In genomic region chr3:16304065-16305010, GRCh38 we compare ENCODE assay signal across 13 cellular contexts. TPM values are rescaled to one million over a fixed set of nuclear protein-coding genes. Genes with fewer than 3 reads are reported as not detected.
DNase-seq lines count a peak whose midpoint lies in the region; ATAC-seq, FAIRE-seq and TF ChIP-seq lines count a peak whose summit lies in the region.
"Had no signal": no experiment of that assay in that cellular context is flagged by ENCODE, and none has a peak within 500 bp of the region (broad histone marks: within the 10 kb centered on the region; RNA-seq: fewer than 3 reads in every experiment).

No MANE protein-coding gene starts in this region.

- peaks cover 91 to 99% (median 98%) of the 10 kb centered on the region in 3 donors for H3K4me1 Mint-ChIP-seq in CD8-positive, alpha-beta memory T cell
- H3K4me1 Mint-ChIP-seq in activated naive CD8-positive, alpha-beta T cell treated with anti-CD3 and anti-CD28 coated beads, Interleukin-2, amount 50 U/mL, for 24 hours: peaks cover 96% of the 10 kb centered on the region
- H3K4me1 Mint-ChIP-seq in natural killer cell: peaks cover 74 to 90% of the 10 kb centered on the region in 2 donors

- H3K4me3 Mint-ChIP-seq in CD8-positive, alpha-beta memory T cell: peak overlapping the region; percentile 26 to 86 (median 63)
- H3K4me3 Mint-ChIP-seq in activated naive CD8-positive, alpha-beta T cell treated with anti-CD3 and anti-CD28 coated beads, Interleukin-2, amount 50 U/mL, for 24 hours: peak overlapping the region; percentile 33
- H3K4me3 Mint-ChIP-seq in natural killer cell: peak overlapping the region; percentile 55
- H3K4me3 Mint-ChIP-seq: neural progenitor cell had no signal

- peak; percentile 41 for ATAC-seq in activated naive CD8-positive, alpha-beta T cell treated with anti-CD3 and anti-CD28 coated beads, Interleukin-2, amount 50 U/mL, for 24 hours
- ATAC-seq in natural killer cell (no peak), GM19035 (IDR thresholded peaks at IDR 0.05; ENCODE audit: unreplicated experiment) (no peak), GM19455 (IDR thresholded peaks at IDR 0.05; ENCODE audit: unreplicated experiment) (no peak), HG03432 (IDR thresholded peaks at IDR 0.05; ENCODE audit: unreplicated experiment) (no peak)

- H3K27ac ChIP-seq in CD8-positive, alpha-beta memory T cell (ENCODE audit: low read depth, low read length): no peak overlapping the region
- H3K27ac ChIP-seq: sigmoid colon, stomach had no signal

- H3K4me1 ChIP-seq in CD8-positive, alpha-beta memory T cell (ENCODE audit: insufficient read depth, low read length): peaks cover 96% of the 10 kb centered on the region
- H3K4me1 ChIP-seq: sigmoid colon had no signal

- FAIRE-seq in RCC 7860 (lab: Jason Lieb, UNC): no peak
- FAIRE-seq: G401.6 had no signal

- peak overlapping the region; percentile 24 for H3K4me3 ChIP-seq in CD8-positive, alpha-beta memory T cell (ENCODE audit: low read length)
- H3K4me3 ChIP-seq: neural progenitor cell, sigmoid colon, stomach had no signal

- H3K27me3 ChIP-seq in CD8-positive, alpha-beta memory T cell (ENCODE audit: insufficient read depth, low read length, poor library complexity, severe bottlenecking): no peaks in the 10 kb centered on the region
- H3K27me3 ChIP-seq: neural progenitor cell, sigmoid colon, stomach had no signal

- CTCF ChIA-PET in CD8-positive, alpha-beta memory T cell (lab: Charles Lee): interaction anchor here (0.9 to 6.8 kb wide), 9 partner anchors 9 to 246 kb away, joined by 3 to 77 read pairs (median 4); no protein-coding TSS in a partner anchor

- POLR2A ChIA-PET in CD8-positive, alpha-beta memory T cell (lab: Charles Lee): interaction anchor here (0.8 to 1.6 kb wide), 8 partner anchors 10 to 191 kb away, joined by 3 to 5 read pairs (median 3); no protein-coding TSS in a partner anchor

- no peaks in the 10 kb centered on the region for H3K9me3 Mint-ChIP-seq in CD8-positive, alpha-beta memory T cell
- H3K9me3 Mint-ChIP-seq in activated naive CD8-positive, alpha-beta T cell treated with anti-CD3 and anti-CD28 coated beads, Interleukin-2, amount 50 U/mL, for 24 hours: peaks cover 4% of the 10 kb centered on the region
- H3K9me3 Mint-ChIP-seq in natural killer cell: no peaks in the 10 kb centered on the region
- H3K9me3 Mint-ChIP-seq: neural progenitor cell had no signal

- H3K36me3 Mint-ChIP-seq in CD8-positive, alpha-beta memory T cell: peaks cover 25 to 71% (median 41%) of the 10 kb centered on the region in 3 donors
- H3K36me3 Mint-ChIP-seq in activated naive CD8-positive, alpha-beta T cell treated with anti-CD3 and anti-CD28 coated beads, Interleukin-2, amount 50 U/mL, for 24 hours (ENCODE audit: low read depth): peaks cover 62% of the 10 kb centered on the region
- peaks cover 9% of the 10 kb centered on the region for H3K36me3 Mint-ChIP-seq in natural killer cell

- intact Hi-C loops in natural killer cell (cut with micrococcal nuclease): loop anchor here (5.0 to 10.0 kb wide), 3 partner anchors 583 to 850 kb away; no protein-coding TSS in a partner anchor

- peaks cover 39% of the 10 kb centered on the region for H3K36me3 ChIP-seq in CD8-positive, alpha-beta memory T cell (ENCODE audit: insufficient read depth, low read length)

- H3K27ac Mint-ChIP-seq in CD8-positive, alpha-beta memory T cell: peak overlapping the region; percentile 85 to 96 (median 92)
- peak overlapping the region; percentile 86 for H3K27ac Mint-ChIP-seq in activated naive CD8-positive, alpha-beta T cell treated with anti-CD3 and anti-CD28 coated beads, Interleukin-2, amount 50 U/mL, for 24 hours
- H3K27ac Mint-ChIP-seq in natural killer cell: peak overlapping the region; percentile 33 to 72
- H3K27ac Mint-ChIP-seq: neural progenitor cell had no signal

- TF ChIP-seq CTCF in natural killer cell (IDR thresholded peaks at IDR 0.05): no peak

- H3K9me3 ChIP-seq in CD8-positive, alpha-beta memory T cell (ENCODE audit: low read length): no peaks in the 10 kb centered on the region
- H3K9me3 ChIP-seq: sigmoid colon, stomach had no signal

- DNase-seq in CD8-positive, alpha-beta memory T cell: no peak
- peak; percentile 90 for DNase-seq in OCI-M1 (lab: John Stamatoyannopoulos, UW)
- DNase-seq in activated naive CD8-positive, alpha-beta T cell treated with anti-CD3 and anti-CD28 coated beads, Interleukin-2, amount 50 U/mL, for 24 hours: no peak
- no peak for DNase-seq in natural killer cell
- no peak for DNase-seq in RCC 7860 (ENCODE audit: low spot score)
- DNase-seq: left ventricle myocardium superior, sigmoid colon, stomach had no signal

- peaks cover 0 to 1% of the 10 kb centered on the region in 2 donors for H3K27me3 Mint-ChIP-seq in CD8-positive, alpha-beta memory T cell
- no peaks in the 10 kb centered on the region for H3K27me3 Mint-ChIP-seq in activated naive CD8-positive, alpha-beta T cell treated with anti-CD3 and anti-CD28 coated beads, Interleukin-2, amount 50 U/mL, for 24 hours
- no peaks in the 10 kb centered on the region for H3K27me3 Mint-ChIP-seq in natural killer cell (ENCODE audit: low read depth in 2 of 2)

RNA-seq across cellular contexts. Expression of gene OXNAD1, which starts 39.3 kb away (rescaled TPM):
- 10 to 100 TPM; 28.6 to 30.1 TPM for total RNA-seq in CD8-positive, alpha-beta memory T cell
- 64.2 TPM for polyA plus RNA-seq in CD8-positive, alpha-beta memory T cell
- 10 to 100 TPM; 16.7 to 26.1 (median 22.3) TPM for total RNA-seq in natural killer cell

RNA-seq across cellular contexts. Expression of gene DPH3, which starts 39.6 kb away (rescaled TPM):
- 10 to 100 TPM; 31.7 to 32.8 TPM for total RNA-seq in CD8-positive, alpha-beta memory T cell
- 29.9 TPM for polyA plus RNA-seq in CD8-positive, alpha-beta memory T cell
- total RNA-seq in natural killer cell: 10 to 100 TPM; 20.4 to 27.3 (median 22.8) TPM
